ENCODE assay signal across 11 cellular contexts in the genomic region with DNA sequence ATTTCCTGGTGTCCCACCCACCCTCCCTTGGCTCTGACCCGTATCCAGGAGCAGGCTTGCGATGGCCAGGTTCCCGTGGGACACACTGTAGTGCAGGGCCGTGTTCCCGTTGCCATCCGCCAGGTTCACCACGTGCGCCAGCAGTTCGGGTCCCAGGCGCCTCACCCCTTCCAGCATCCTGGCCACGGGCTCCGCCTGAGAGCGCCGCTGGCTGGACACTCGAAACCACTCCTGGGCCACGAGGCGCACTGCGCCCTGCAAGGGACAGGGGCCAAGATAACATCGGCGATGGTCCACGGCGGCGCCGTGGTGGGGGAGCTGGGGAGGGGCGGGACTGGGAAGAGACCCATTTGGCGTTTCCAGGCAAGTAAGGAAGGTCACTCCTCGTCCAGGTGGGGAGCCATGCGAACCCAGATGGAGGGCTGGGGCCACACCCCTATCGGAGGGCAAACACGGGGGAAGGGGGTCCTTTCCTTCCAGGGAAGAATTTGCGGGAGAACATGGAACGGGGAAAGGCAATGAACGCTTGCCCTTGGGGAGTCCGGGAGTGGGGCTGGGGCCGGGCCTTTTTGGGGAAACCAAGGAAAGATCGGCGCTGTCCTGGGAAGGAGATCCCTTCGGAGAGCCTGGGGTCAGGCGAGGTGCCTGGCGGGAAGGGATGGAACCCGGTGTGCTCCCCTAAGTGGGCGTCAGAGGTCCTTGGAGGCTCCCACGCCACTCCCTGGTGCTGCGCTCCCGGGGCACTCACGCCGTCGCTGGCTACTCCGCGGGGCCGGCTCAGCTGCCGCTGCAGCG. TPM values are rescaled to one million over a fixed set of nuclear protein-coding genes. Genes with fewer than 3 reads are reported as not detected.
DNase-seq lines count a peak whose midpoint lies in the region; ATAC-seq, FAIRE-seq and TF ChIP-seq lines count a peak whose summit lies in the region.
"Had no signal": no experiment of that assay in that cellular context is flagged by ENCODE, and none has a peak within 500 bp of the region (broad histone marks: within the 10 kb centered on the region; RNA-seq: fewer than 3 reads in every experiment).

No MANE protein-coding gene starts in this region.

- no peaks in the 10 kb centered on the region for H3K36me3 ChIP-seq in Caco-2 (ENCODE audit: control insufficient read depth, insufficient read depth, low read length)
- H3K36me3 ChIP-seq: BE2C had no signal

- intact Hi-C loops in Caco-2 (cut with micrococcal nuclease; ENCODE audit: unreplicated experiment) = no loop called here

- POLR2A ChIA-PET in Caco-2 (lab: Charles Lee) = no interaction called here

- H3K27me3 Mint-ChIP-seq in Caco-2 (ENCODE audit: insufficient read depth, unreplicated experiment) (peaks cover 3% of the 10 kb centered on the region), T-helper 17 cell (peaks cover 10% of the 10 kb centered on the region), memory B cell (peaks cover 17% of the 10 kb centered on the region)

- CTCF ChIA-PET in Caco-2 (lab: Charles Lee) = no interaction called here

- no TSS peak for BruUV-seq in Caco-2 (replicated peaks; lab: Mats Ljungman, UMichigan)

- no peaks in the 10 kb centered on the region for H3K9me3 Mint-ChIP-seq in Caco-2 (ENCODE audit: unreplicated experiment)
- H3K9me3 Mint-ChIP-seq in memory B cell = no peaks in the 10 kb centered on the region
- H3K9me3 Mint-ChIP-seq: activated naive CD8-positive, alpha-beta T cell treated with anti-CD3 and anti-CD28 coated beads, Interleukin-2, amount 50 U/mL, for 24 hours had no signal

- no peak for FAIRE-seq in urothelium cell line (lab: Jason Lieb, UNC)
- FAIRE-seq: colon, G401.6 had no signal

- H3K27ac Mint-ChIP-seq in Caco-2 (ENCODE audit: unreplicated experiment) (no peak overlapping the region), T-helper 17 cell (no peak overlapping the region), memory B cell (no peak overlapping the region)
- H3K27ac Mint-ChIP-seq: activated naive CD8-positive, alpha-beta T cell treated with anti-CD3 and anti-CD28 coated beads, Interleukin-2, amount 50 U/mL, for 24 hours had no signal

- H3K4me3 ChIP-seq in Caco-2 (ENCODE audit: low read depth, low read length) = no peak overlapping the region

- H3K4me3 Mint-ChIP-seq in Caco-2 (ENCODE audit: unreplicated experiment) (peak overlapping the region; percentile 52), T-helper 17 cell (peak overlapping the region; percentile 39), memory B cell (peak overlapping the region; percentile 21)
- H3K4me3 Mint-ChIP-seq: activated naive CD8-positive, alpha-beta T cell treated with anti-CD3 and anti-CD28 coated beads, Interleukin-2, amount 50 U/mL, for 24 hours had no signal

- H3K36me3 Mint-ChIP-seq in Caco-2 (ENCODE audit: insufficient read depth, unreplicated experiment) (no peaks in the 10 kb centered on the region), T-helper 17 cell (ENCODE audit: low read depth) (no peaks in the 10 kb centered on the region), memory B cell (no peaks in the 10 kb centered on the region)

- peaks cover 8% of the 10 kb centered on the region for H3K4me1 Mint-ChIP-seq in Caco-2 (ENCODE audit: low read depth, unreplicated experiment)
- H3K4me1 Mint-ChIP-seq in T-helper 17 cell = peaks cover 7% of the 10 kb centered on the region
- peaks cover 5% of the 10 kb centered on the region for H3K4me1 Mint-ChIP-seq in memory B cell

- no peak for TF ChIP-seq CTCF in Caco-2 (IDR thresholded peaks at IDR 0.05; ENCODE audit: insufficient read depth in 1 of 2, low read depth in 1 of 2, low read length in 1 of 2, severe bottlenecking in 1 of 2, unreplicated experiment in 1 of 2)

- no peak for ATAC-seq in T-helper 17 cell
- ATAC-seq in memory B cell (ENCODE audit: low read depth) = no peak
- ATAC-seq: activated naive CD8-positive, alpha-beta T cell treated with anti-CD3 and anti-CD28 coated beads, Interleukin-2, amount 50 U/mL, for 24 hours had no signal

- peaks cover 8% of the 10 kb centered on the region for H3K4me1 ChIP-seq in Caco-2
- H3K4me1 ChIP-seq: BE2C had no signal

- DNase-seq in Caco-2 (no peak), T-helper 17 cell (no peak), memory B cell (ENCODE audit: low spot score in 2 of 2) (no peak), DMS153 treated with DMSO at 0.1 percent for 48 hours (lab: John Stamatoyannopoulos, UW; ENCODE audit: unreplicated experiment) (no peak), urothelium cell line (ENCODE audit: low spot score) (no peak)
- no peak for DNase-seq in activated effector memory CD4-positive, alpha-beta T cell treated with Interleukin-2 at 50 U/mL for 16 hours
- DNase-seq: activated naive CD8-positive, alpha-beta T cell treated with anti-CD3 and anti-CD28 coated beads, Interleukin-2, amount 50 U/mL, for 24 hours; BE2C; NCI-H2029 had no signal

- peaks cover 1% of the 10 kb centered on the region; the same call in 1 of the 2 replicates for H3K27me3 ChIP-seq in Caco-2 (replicated peaks; ENCODE audit: control insufficient read depth, insufficient read depth, low read length)

- H3K9me3 ChIP-seq in Caco-2 = no peaks in the 10 kb centered on the region
- H3K9me3 ChIP-seq in T-helper 17 cell (ENCODE audit: control insufficient read depth, low read length, poor library complexity, severe bottlenecking) = no peaks in the 10 kb centered on the region

RNA-seq across cellular contexts. Expression of gene KANK3, which starts 9.9 kb away (rescaled TPM):
- total RNA-seq in Caco-2 (2022) (1.1 TPM in 2 replicates), T-helper 17 cell (1 to 10 TPM; 2.6 to 2.9 TPM)

RNA-seq across cellular contexts. Expression of gene RPS28, which starts 11.9 kb away (rescaled TPM):
- total RNA-seq in Caco-2 (2022) (1,515 and 1,601 TPM in 2 replicates), T-helper 17 cell (1,000 to 10,000 TPM; 3,190 to 3,198 TPM)

RNA-seq across cellular contexts. Expression of gene NDUFA7, which starts 12.0 kb away (rescaled TPM):
- total RNA-seq in Caco-2 (2022) (43.7 and 50.2 TPM in 2 replicates), T-helper 17 cell (10 to 100 TPM; 24.4 to 31.9 TPM)

RNA-seq across cellular contexts. Expression of gene CD320, which starts 25.0 kb away (rescaled TPM):
- 81.0 and 87.7 TPM in 2 replicates for total RNA-seq in Caco-2 (2022)
- total RNA-seq in T-helper 17 cell = 10 to 100 TPM; 21.1 to 27.4 TPM

RNA-seq across cellular contexts. Expression of gene ANGPTL4, which starts 30.8 kb away (rescaled TPM):
- total RNA-seq in Caco-2 (2022) (0.63 and 1.2 TPM in 2 replicates), T-helper 17 cell (not detected)
